Comparison of ENCODE assay signal across 1 cellular context in genomic region chr3:194577985-194578905, GRCh38.
TF ChIP-seq lines count a peak whose summit lies in the region.

No MANE protein-coding gene starts in this region.

TF ChIP-seq in HEK293, 187 proteins besides CTCF, POLR2A, EP300 and RAD21 (continued from another document):
- no peak for TF ChIP-seq ZNF350 (tag by site-specific recombination; IDR thresholded peaks at IDR 0.05)
- TF ChIP-seq ZNF174 (tag by site-specific recombination; IDR thresholded peaks at IDR 0.05), result no peak
- TF ChIP-seq GLIS2 (tag by site-specific recombination; IDR thresholded peaks at IDR 0.05), result peak; percentile 75
- TF ChIP-seq EGR2 (tag by site-specific recombination; IDR thresholded peaks at IDR 0.05; ENCODE audit: low read depth), result peak; percentile 57; the same call in 1 of the 2 replicates
- TF ChIP-seq, protein P1, sequence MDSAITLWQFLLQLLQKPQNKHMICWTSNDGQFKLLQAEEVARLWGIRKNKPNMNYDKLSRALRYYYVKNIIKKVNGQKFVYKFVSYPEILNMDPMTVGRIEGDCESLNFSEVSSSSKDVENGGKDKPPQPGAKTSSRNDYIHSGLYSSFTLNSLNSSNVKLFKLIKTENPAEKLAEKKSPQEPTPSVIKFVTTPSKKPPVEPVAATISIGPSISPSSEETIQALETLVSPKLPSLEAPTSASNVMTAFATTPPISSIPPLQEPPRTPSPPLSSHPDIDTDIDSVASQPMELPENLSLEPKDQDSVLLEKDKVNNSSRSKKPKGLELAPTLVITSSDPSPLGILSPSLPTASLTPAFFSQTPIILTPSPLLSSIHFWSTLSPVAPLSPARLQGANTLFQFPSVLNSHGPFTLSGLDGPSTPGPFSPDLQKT (IDR thresholded peaks at IDR 0.05; ENCODE audit: borderline replicate concordance, low read depth, low read length), result no peak
- TF ChIP-seq ZNF707 (tag by site-specific recombination; IDR thresholded peaks at IDR 0.05), result no peak
- no peak for TF ChIP-seq ZNF843 (tag by site-specific recombination; IDR thresholded peaks at IDR 0.05)
- no peak for TF ChIP-seq ZSCAN23 (tag by site-specific recombination; IDR thresholded peaks at IDR 0.05)
- TF ChIP-seq ZNF660 (tag by site-specific recombination; IDR thresholded peaks at IDR 0.05), result 0 out of 2 replicates have a peak, but pooled peaks have one; percentile 62
- TF ChIP-seq ZNF10 (tag by site-specific recombination; IDR thresholded peaks at IDR 0.05), result no peak
- peak; percentile 65; the same call in 1 of the 2 replicates for TF ChIP-seq ZFP37 (tag by site-specific recombination; IDR thresholded peaks at IDR 0.05)
- TF ChIP-seq, protein P2, sequence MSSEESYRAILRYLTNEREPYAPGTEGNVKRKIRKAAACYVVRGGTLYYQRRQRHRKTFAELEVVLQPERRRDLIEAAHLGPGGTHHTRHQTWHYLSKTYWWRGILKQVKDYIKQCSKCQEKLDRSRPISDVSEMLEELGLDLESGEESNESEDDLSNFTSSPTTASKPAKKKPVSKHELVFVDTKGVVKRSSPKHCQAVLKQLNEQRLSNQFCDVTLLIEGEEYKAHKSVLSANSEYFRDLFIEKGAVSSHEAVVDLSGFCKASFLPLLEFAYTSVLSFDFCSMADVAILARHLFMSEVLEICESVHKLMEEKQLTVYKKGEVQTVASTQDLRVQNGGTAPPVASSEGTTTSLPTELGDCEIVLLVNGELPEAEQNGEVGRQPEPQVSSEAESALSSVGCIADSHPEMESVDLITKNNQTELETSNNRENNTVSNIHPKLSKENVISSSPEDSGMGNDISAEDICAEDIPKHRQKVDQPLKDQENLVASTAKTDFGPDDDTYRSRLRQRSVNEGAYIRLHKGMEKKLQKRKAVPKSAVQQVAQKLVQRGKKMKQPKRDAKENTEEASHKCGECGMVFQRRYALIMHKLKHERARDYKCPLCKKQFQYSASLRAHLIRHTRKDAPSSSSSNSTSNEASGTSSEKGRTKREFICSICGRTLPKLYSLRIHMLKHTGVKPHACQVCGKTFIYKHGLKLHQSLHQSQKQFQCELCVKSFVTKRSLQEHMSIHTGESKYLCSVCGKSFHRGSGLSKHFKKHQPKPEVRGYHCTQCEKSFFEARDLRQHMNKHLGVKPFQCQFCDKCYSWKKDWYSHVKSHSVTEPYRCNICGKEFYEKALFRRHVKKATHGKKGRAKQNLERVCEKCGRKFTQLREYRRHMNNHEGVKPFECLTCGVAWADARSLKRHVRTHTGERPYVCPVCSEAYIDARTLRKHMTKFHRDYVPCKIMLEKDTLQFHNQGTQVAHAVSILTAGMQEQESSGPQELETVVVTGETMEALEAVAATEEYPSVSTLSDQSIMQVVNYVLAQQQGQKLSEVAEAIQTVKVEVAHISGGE (tag by site-specific recombination; conservative IDR thresholded peaks at IDR 0.05; ENCODE audit: low read depth), result no peak
- TF ChIP-seq ZNF629 (tag by site-specific recombination; IDR thresholded peaks at IDR 0.05), result peak; percentile 89
- TF ChIP-seq ZNF692 (tag by site-specific recombination; IDR thresholded peaks at IDR 0.05), result peak; percentile 96
- TF ChIP-seq ZNF157 (tag by site-specific recombination; IDR thresholded peaks at IDR 0.05), result peak; percentile 57; the same call in 1 of the 2 replicates
- TF ChIP-seq, protein P3, sequence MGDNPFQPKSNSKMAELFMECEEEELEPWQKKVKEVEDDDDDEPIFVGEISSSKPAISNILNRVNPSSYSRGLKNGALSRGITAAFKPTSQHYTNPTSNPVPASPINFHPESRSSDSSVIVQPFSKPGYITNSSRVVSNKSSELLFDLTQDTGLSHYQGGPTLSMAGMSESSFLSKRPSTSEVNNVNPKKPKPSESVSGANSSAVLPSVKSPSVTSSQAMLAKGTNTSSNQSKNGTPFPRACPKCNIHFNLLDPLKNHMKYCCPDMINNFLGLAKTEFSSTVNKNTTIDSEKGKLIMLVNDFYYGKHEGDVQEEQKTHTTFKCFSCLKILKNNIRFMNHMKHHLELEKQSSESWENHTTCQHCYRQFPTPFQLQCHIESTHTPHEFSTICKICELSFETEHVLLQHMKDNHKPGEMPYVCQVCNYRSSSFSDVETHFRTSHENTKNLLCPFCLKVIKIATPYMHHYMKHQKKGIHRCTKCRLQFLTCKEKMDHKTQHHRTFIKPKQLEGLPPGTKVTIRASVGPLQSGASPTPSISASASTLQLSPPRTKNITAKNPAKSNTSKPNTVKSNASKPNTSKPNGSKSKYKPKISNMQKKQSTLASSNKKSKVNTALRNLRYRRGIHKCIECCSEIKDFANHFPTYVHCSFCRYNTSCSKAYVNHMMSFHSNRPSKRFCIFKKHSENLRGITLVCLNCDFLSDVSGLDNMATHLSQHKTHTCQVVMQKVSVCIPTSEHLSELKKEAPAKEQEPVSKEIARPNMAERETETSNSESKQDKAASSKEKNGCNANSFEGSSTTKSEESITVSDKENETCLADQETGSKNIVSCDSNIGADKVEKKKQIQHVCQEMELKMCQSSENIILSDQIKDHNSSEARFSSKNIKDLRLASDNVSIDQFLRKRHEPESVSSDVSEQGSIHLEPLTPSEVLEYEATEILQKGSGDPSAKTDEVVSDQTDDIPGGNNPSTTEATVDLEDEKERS (tag by site-specific recombination; IDR thresholded peaks at IDR 0.05), result no peak
- TF ChIP-seq ZNF654 (tag by site-specific recombination; IDR thresholded peaks at IDR 0.05; ENCODE audit: low read depth), result no peak
- TF ChIP-seq PRDM4 (tag by site-specific recombination; IDR thresholded peaks at IDR 0.05), result no peak
- TF ChIP-seq ZNF530 (tag by site-specific recombination; IDR thresholded peaks at IDR 0.05; ENCODE audit: low read depth), result no peak
- no peak for TF ChIP-seq ZNF529 (tag by site-specific recombination; IDR thresholded peaks at IDR 0.05; ENCODE audit: insufficient replicate concordance)
- no peak for TF ChIP-seq ZNF121 (tag by site-specific recombination; IDR thresholded peaks at IDR 0.05)
- TF ChIP-seq ZNF19 (tag by site-specific recombination; IDR thresholded peaks at IDR 0.05; ENCODE audit: low read depth), result no peak
- peak; percentile 24; the same call in 1 of the 2 replicates for TF ChIP-seq SP2 (tag by site-specific recombination; IDR thresholded peaks at IDR 0.05)
- TF ChIP-seq MEIS1 (CRISPR knock-in tag; IDR thresholded peaks at IDR 0.05; ENCODE audit: borderline replicate concordance), result no peak
- TF ChIP-seq ZXDB (tag by site-specific recombination; IDR thresholded peaks at IDR 0.05), result peak; percentile 73; the same call in 1 of the 2 replicates
- TF ChIP-seq ZNF433 (tag by site-specific recombination; IDR thresholded peaks at IDR 0.05; ENCODE audit: low read depth), result no peak
- TF ChIP-seq GFI1B (tag by site-specific recombination; IDR thresholded peaks at IDR 0.05), result no peak
- peak; percentile 59 for TF ChIP-seq ZBTB48 (tag by site-specific recombination; IDR thresholded peaks at IDR 0.05)
- TF ChIP-seq TRIM28 (IDR thresholded peaks at IDR 0.05; ENCODE audit: borderline replicate concordance, low read length), result no peak
- TF ChIP-seq PRDM6 (tag by site-specific recombination; IDR thresholded peaks at IDR 0.05), result no peak
- TF ChIP-seq ZFHX2 (tag by site-specific recombination; conservative IDR thresholded peaks at IDR 0.05), result peak; percentile 74
- no peak for TF ChIP-seq ZSCAN30 (tag by site-specific recombination; IDR thresholded peaks at IDR 0.05)
- no peak for TF ChIP-seq ZNF558 (tag by site-specific recombination; IDR thresholded peaks at IDR 0.05)
- no peak for TF ChIP-seq ZNF155 (tag by site-specific recombination; IDR thresholded peaks at IDR 0.05)
- TF ChIP-seq ZSCAN4 (tag by site-specific recombination; IDR thresholded peaks at IDR 0.05), result no peak
- TF ChIP-seq, protein P4, sequence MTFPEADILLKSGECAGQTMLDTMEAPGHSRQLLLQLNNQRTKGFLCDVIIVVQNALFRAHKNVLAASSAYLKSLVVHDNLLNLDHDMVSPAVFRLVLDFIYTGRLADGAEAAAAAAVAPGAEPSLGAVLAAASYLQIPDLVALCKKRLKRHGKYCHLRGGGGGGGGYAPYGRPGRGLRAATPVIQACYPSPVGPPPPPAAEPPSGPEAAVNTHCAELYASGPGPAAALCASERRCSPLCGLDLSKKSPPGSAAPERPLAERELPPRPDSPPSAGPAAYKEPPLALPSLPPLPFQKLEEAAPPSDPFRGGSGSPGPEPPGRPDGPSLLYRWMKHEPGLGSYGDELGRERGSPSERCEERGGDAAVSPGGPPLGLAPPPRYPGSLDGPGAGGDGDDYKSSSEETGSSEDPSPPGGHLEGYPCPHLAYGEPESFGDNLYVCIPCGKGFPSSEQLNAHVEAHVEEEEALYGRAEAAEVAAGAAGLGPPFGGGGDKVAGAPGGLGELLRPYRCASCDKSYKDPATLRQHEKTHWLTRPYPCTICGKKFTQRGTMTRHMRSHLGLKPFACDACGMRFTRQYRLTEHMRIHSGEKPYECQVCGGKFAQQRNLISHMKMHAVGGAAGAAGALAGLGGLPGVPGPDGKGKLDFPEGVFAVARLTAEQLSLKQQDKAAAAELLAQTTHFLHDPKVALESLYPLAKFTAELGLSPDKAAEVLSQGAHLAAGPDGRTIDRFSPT (tag by site-specific recombination; IDR thresholded peaks at IDR 0.05), result peak; percentile 93
- TF ChIP-seq, protein P5, sequence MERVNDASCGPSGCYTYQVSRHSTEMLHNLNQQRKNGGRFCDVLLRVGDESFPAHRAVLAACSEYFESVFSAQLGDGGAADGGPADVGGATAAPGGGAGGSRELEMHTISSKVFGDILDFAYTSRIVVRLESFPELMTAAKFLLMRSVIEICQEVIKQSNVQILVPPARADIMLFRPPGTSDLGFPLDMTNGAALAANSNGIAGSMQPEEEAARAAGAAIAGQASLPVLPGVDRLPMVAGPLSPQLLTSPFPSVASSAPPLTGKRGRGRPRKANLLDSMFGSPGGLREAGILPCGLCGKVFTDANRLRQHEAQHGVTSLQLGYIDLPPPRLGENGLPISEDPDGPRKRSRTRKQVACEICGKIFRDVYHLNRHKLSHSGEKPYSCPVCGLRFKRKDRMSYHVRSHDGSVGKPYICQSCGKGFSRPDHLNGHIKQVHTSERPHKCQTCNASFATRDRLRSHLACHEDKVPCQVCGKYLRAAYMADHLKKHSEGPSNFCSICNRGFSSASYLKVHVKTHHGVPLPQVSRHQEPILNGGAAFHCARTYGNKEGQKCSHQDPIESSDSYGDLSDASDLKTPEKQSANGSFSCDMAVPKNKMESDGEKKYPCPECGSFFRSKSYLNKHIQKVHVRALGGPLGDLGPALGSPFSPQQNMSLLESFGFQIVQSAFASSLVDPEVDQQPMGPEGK (tag by site-specific recombination; IDR thresholded peaks at IDR 0.05), result peak; percentile 63
- no peak for TF ChIP-seq BCL11B (tag by site-specific recombination; IDR thresholded peaks at IDR 0.05; ENCODE audit: low read depth)
- TF ChIP-seq ZNF785 (tag by site-specific recombination; IDR thresholded peaks at IDR 0.05), result no peak
- TF ChIP-seq BCL11A (tag by site-specific recombination; IDR thresholded peaks at IDR 0.05; ENCODE audit: low read depth), result no peak
- no peak for TF ChIP-seq ZNF248 (tag by site-specific recombination; IDR thresholded peaks at IDR 0.05)
- no peak for TF ChIP-seq ZNF521 (tag by site-specific recombination; IDR thresholded peaks at IDR 0.05)
- TF ChIP-seq ZNF24 (tag by site-specific recombination; IDR thresholded peaks at IDR 0.05), result no peak
- TF ChIP-seq ZNF274 (IDR thresholded peaks at IDR 0.05; ENCODE audit: low read length), result no peak
- TF ChIP-seq ZNF274 (tag by site-specific recombination; IDR thresholded peaks at IDR 0.05; ENCODE audit: borderline replicate concordance), result no peak
- no peak for TF ChIP-seq ZNF701 (tag by site-specific recombination; IDR thresholded peaks at IDR 0.05)
- no peak for TF ChIP-seq ZNF514 (tag by site-specific recombination; IDR thresholded peaks at IDR 0.05)
- TF ChIP-seq ZNF335 (tag by site-specific recombination; conservative IDR thresholded peaks at IDR 0.05), result peak; percentile 63
